Comparison of ENCODE assay signal across 1 cellular context in genomic region chr10:96118604-96119450, GRCh38.
TF ChIP-seq lines count a peak whose summit lies in the region.

No MANE protein-coding gene starts in this region.

TF ChIP-seq in SK-N-SH treated with all-trans-retinoic acid at 6 μM for 48 hours, 23 proteins besides CTCF, POLR2A, EP300 and RAD21 (continued from another document):
- TF ChIP-seq PATZ1 (CRISPR knock-in tag; IDR thresholded peaks at IDR 0.05; ENCODE audit: borderline replicate concordance) = no peak
- TF ChIP-seq PPARA (CRISPR knock-in tag; IDR thresholded peaks at IDR 0.05; ENCODE audit: borderline replicate concordance) = no peak
- TF ChIP-seq ZNF70 (CRISPR knock-in tag; IDR thresholded peaks at IDR 0.05) = no peak
- TF ChIP-seq, protein P1, sequence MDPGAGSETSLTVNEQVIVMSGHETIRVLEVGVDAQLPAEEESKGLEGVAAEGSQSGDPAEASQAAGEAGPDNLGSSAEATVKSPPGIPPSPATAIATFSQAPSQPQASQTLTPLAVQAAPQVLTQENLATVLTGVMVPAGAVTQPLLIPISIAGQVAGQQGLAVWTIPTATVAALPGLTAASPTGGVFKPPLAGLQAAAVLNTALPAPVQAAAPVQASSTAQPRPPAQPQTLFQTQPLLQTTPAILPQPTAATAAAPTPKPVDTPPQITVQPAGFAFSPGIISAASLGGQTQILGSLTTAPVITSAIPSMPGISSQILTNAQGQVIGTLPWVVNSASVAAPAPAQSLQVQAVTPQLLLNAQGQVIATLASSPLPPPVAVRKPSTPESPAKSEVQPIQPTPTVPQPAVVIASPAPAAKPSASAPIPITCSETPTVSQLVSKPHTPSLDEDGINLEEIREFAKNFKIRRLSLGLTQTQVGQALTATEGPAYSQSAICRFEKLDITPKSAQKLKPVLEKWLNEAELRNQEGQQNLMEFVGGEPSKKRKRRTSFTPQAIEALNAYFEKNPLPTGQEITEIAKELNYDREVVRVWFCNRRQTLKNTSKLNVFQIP (CRISPR knock-in tag; IDR thresholded peaks at IDR 0.05; ENCODE audit: borderline replicate concordance, low read depth) = no peak
- no peak for TF ChIP-seq OSR1 (CRISPR knock-in tag; IDR thresholded peaks at IDR 0.05)
- no peak for TF ChIP-seq ZFP30 (CRISPR knock-in tag; IDR thresholded peaks at IDR 0.05)
- no peak for TF ChIP-seq ZC3H10 (CRISPR knock-in tag; IDR thresholded peaks at IDR 0.05)
- no peak for TF ChIP-seq ZFP3 (CRISPR knock-in tag; IDR thresholded peaks at IDR 0.05)
- TF ChIP-seq ZNF8 (CRISPR knock-in tag; IDR thresholded peaks at IDR 0.05) = no peak
